In the genomic region with DNA sequence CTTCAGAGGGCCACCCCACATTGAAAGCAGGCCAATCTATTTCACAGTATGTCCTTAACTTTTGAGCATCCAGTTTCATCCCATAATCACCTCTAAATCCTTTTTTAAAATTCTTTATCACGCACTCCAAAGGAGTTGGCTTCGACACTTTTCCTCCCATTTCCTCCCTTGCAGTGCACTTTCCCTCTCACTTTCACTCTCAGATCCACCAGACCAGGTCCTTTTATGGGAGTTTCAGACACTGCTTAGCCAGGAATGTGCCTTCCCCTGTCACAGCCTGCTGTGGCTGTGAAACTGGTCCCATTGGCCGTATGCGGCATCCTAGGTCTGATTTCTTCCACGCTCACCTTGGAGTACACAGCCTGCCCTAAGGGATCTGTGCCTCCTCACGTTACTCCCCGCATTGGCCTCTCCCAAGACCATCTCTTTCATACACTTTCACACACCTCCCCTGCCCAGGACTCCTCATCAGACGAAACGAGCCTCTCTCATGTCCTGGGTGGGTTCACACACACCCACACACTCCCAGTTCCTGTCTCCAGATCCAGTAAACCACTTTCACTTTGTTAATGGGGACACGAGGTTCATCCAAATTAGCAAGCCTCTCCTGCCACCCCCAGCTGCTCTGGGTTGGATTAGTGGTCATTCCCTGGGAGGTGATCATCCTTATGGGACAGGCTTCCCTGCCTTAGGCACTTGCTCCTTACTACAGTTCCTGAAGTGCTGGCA, we compare ENCODE assay signal across 2 cellular contexts.
TF ChIP-seq lines count a peak whose summit lies in the region.

No MANE protein-coding gene starts in this region.

TF ChIP-seq in IMR-90, 13 proteins besides CTCF, POLR2A, EP300 and RAD21:
- TF ChIP-seq, protein P1, sequence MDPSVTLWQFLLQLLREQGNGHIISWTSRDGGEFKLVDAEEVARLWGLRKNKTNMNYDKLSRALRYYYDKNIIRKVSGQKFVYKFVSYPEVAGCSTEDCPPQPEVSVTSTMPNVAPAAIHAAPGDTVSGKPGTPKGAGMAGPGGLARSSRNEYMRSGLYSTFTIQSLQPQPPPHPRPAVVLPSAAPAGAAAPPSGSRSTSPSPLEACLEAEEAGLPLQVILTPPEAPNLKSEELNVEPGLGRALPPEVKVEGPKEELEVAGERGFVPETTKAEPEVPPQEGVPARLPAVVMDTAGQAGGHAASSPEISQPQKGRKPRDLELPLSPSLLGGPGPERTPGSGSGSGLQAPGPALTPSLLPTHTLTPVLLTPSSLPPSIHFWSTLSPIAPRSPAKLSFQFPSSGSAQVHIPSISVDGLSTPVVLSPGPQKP (IDR thresholded peaks at IDR 0.05; ENCODE audit: borderline replicate concordance, low read depth, low read length) = no peak
- TF ChIP-seq NFE2L2 (IDR thresholded peaks at IDR 0.05; ENCODE audit: low read depth, low read length) (no peak), MXI1 (IDR thresholded peaks at IDR 0.05; ENCODE audit: borderline replicate concordance, low read depth, low read length) (no peak), MAFK (IDR thresholded peaks at IDR 0.05; ENCODE audit: low read depth, low read length) (no peak), SMC3 (IDR thresholded peaks at IDR 0.05; ENCODE audit: low read depth, low read length) (no peak), RFX5 (IDR thresholded peaks at IDR 0.05; ENCODE audit: low read depth, low read length) (no peak), CEBPB (IDR thresholded peaks at IDR 0.05; ENCODE audit: low read depth, low read length) (no peak), RCOR1 (IDR thresholded peaks at IDR 0.05; ENCODE audit: insufficient replicate concordance, low read length) (no peak), MAZ (IDR thresholded peaks at IDR 0.05; ENCODE audit: borderline replicate concordance, low read depth, low read length) (no peak), BHLHE40 (IDR thresholded peaks at IDR 0.05; ENCODE audit: low read depth, low read length) (no peak), CHD1 (IDR thresholded peaks at IDR 0.05; ENCODE audit: low read depth, low read length) (no peak), FOS (IDR thresholded peaks at IDR 0.05; ENCODE audit: low read depth, low read length) (no peak)
- TF ChIP-seq, protein P2, sequence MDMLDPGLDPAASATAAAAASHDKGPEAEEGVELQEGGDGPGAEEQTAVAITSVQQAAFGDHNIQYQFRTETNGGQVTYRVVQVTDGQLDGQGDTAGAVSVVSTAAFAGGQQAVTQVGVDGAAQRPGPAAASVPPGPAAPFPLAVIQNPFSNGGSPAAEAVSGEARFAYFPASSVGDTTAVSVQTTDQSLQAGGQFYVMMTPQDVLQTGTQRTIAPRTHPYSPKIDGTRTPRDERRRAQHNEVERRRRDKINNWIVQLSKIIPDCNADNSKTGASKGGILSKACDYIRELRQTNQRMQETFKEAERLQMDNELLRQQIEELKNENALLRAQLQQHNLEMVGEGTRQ (IDR thresholded peaks at IDR 0.05; ENCODE audit: low read depth, low read length) = no peak
TF ChIP-seq in IMR-90: peak in this region for 0.

TF ChIP-seq in K562, 482 proteins besides CTCF, POLR2A, EP300 and RAD21:
- no peak for TF ChIP-seq XRCC3 (IDR thresholded peaks at IDR 0.05)
- no peak for TF ChIP-seq HEY1 (CRISPR knock-in tag; IDR thresholded peaks at IDR 0.05; ENCODE audit: borderline replicate concordance)
- TF ChIP-seq RBM15 (IDR thresholded peaks at IDR 0.05; ENCODE audit: insufficient read depth, low read length) = no peak
- no peak for TF ChIP-seq KLF6 (CRISPR knock-in tag; IDR thresholded peaks at IDR 0.05; ENCODE audit: borderline replicate concordance)
